13 cellular contexts compared by ENCODE assay signal in the genomic region with DNA sequence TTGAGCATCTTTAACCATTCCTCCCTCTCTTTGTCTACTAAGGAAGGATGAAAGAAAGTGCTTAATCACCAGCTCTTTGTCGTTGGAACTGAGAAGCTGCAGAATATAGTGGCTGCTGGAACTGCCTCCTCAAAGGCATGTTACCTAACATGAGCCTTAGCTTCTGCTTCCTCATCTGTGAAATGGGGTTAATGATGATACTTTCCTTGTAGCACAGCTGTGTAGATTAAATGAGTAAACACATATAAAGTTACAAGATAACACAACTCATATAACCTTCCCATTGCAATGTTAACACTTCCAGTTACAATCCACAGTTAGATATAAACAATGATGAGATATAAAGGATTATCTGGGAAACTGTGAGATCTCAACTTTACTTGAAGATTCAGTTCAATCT.
"Had no signal": no experiment of that assay in that cellular context is flagged by ENCODE, and none has a peak within 500 bp of the region (broad histone marks: within the 10 kb centered on the region; RNA-seq: fewer than 3 reads in every experiment).

No MANE protein-coding gene starts in this region.

- H3K36me3 ChIP-seq: breast epithelium, heart left ventricle, neutrophil, thoracic aorta had no signal

- H3K27me3 Mint-ChIP-seq: naive thymus-derived CD8-positive, alpha-beta T cell had no signal

- H3K27ac Mint-ChIP-seq: activated T-helper 1 cell treated with anti-CD3 and anti-CD28 coated beads, Interleukin-12 subunit alpha, Interleukin-12 subunit beta, Interleukin-2, Interleukin-4 antibody, amounts not matched to agents 30 ng/mL and 10 ng/mL and 1 ng/mL, durations not matched to agents 14 hours and 24 hours and 36 hours; immature natural killer cell; naive thymus-derived CD8-positive, alpha-beta T cell; stimulated activated effector memory CD8-positive, alpha-beta T cell treated with anti-CD3 and anti-CD28 coated beads, Interleukin-12 subunit alpha, Interleukin-12 subunit beta, amount 100 ng/mL, for 72 hours had no signal

- DNase-seq: activated naive CD4-positive, alpha-beta T cell treated with Interleukin-2 at 50 U/mL for 16 hours; aorta; cerebellar nuclear complex; effector memory CD4-positive, alpha-beta T cell; heart left ventricle; immature natural killer cell; naive thymus-derived CD8-positive, alpha-beta T cell; T1000 had no signal

- H3K4me1 Mint-ChIP-seq: immature natural killer cell had no signal

- H3K4me3 Mint-ChIP-seq: activated T-helper 1 cell treated with anti-CD3 and anti-CD28 coated beads, Interleukin-12 subunit alpha, Interleukin-12 subunit beta, Interleukin-2, Interleukin-4 antibody, amounts not matched to agents 30 ng/mL and 10 ng/mL and 1 ng/mL, durations not matched to agents 14 hours and 24 hours and 36 hours; immature natural killer cell; naive thymus-derived CD8-positive, alpha-beta T cell; stimulated activated effector memory CD8-positive, alpha-beta T cell treated with anti-CD3 and anti-CD28 coated beads, Interleukin-12 subunit alpha, Interleukin-12 subunit beta, amount 100 ng/mL, for 72 hours had no signal

- H3K36me3 Mint-ChIP-seq: naive thymus-derived CD8-positive, alpha-beta T cell; stimulated activated effector memory CD8-positive, alpha-beta T cell treated with anti-CD3 and anti-CD28 coated beads, Interleukin-12 subunit alpha, Interleukin-12 subunit beta, amount 100 ng/mL, for 72 hours had no signal

- ATAC-seq: heart left ventricle; naive thymus-derived CD8-positive, alpha-beta T cell had no signal

- H3K9me3 ChIP-seq: breast epithelium, heart left ventricle, neutrophil, thoracic aorta had no signal

- H3K9me3 Mint-ChIP-seq: immature natural killer cell; stimulated activated effector memory CD8-positive, alpha-beta T cell treated with anti-CD3 and anti-CD28 coated beads, Interleukin-12 subunit alpha, Interleukin-12 subunit beta, amount 100 ng/mL, for 72 hours had no signal

- H3K4me3 ChIP-seq: breast epithelium, heart left ventricle, thoracic aorta had no signal

- H3K4me1 ChIP-seq: breast epithelium had no signal

- H3K27ac ChIP-seq: breast epithelium, heart left ventricle, neutrophil, thoracic aorta had no signal

- H3K27me3 ChIP-seq: breast epithelium, heart left ventricle, neutrophil had no signal
